23 cellular contexts compared by ENCODE assay signal in the genomic region with DNA sequence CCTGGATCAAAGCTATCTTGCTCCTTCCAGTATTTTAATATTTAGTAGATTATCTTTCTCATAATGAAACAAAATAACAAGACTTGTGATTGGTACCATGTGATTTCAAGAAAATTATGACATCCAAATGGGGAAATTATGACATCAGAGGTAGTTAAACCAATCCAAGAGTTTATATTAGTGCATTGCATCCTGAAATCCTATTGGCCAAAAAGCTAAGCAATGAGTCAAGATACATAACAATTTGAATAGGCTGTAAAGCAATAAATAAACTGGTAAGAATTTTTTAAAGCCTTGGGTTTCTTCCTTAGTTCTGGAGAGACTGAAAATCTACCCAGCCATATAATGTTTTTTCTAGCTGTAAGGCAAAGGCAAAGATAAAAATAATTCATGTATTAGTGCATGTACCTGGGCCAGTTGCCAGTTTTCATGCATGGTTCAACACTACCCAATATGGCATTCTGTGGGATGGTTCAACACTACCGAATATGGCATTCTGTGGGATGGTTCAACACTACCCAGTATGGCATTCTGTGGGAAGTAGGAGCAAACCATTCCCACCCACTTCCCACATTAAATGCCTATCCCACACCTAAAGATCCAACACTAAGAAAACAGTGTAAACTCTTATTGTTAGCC. TPM values are rescaled to one million over a fixed set of nuclear protein-coding genes. Genes with fewer than 3 reads are reported as not detected.
"Had no signal": no experiment of that assay in that cellular context is flagged by ENCODE, and none has a peak within 500 bp of the region (broad histone marks: within the 10 kb centered on the region; RNA-seq: fewer than 3 reads in every experiment).

A gene with protein sequence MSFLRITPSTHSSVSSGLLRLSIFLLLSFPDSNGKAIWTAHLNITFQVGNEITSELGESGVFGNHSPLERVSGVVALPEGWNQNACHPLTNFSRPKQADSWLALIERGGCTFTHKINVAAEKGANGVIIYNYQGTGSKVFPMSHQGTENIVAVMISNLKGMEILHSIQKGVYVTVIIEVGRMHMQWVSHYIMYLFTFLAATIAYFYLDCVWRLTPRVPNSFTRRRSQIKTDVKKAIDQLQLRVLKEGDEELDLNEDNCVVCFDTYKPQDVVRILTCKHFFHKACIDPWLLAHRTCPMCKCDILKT (minus strand): TSS at position 51 of the 639 bp plus-strand sequence. CDS start 172 bp downstream, outside the sequence.

- H3K4me1 ChIP-seq: left lung, right atrium auricular region, tibial nerve, upper lobe of left lung had no signal

- H3K36me3 ChIP-seq: left lung, neutrophil, pancreas, right atrium auricular region, tibial nerve, upper lobe of left lung had no signal

- H3K4me1 Mint-ChIP-seq: mesothelial cell of epicardium, naive B cell, neural crest cell had no signal

- H3K9me3 Mint-ChIP-seq: mesothelial cell of epicardium had no signal

- H3K27ac ChIP-seq: left lung, neutrophil, pancreas, right atrium auricular region, thoracic aorta, tibial nerve, upper lobe of left lung had no signal

- H3K4me3 Mint-ChIP-seq: effector memory CD8-positive, alpha-beta T cell; mesothelial cell of epicardium; naive B cell; natural killer cell treated with Interleukin-12 subunit alpha and Interleukin-12 subunit beta and Interleukin-15 and Interleukin-18, amount 100 ng/mL, for 72 hours; neural crest cell had no signal

- H3K4me3 ChIP-seq: left lung, mucosa of descending colon, pancreas, right atrium auricular region, smooth muscle cell, thoracic aorta, tibial nerve, upper lobe of left lung had no signal

- H3K27ac Mint-ChIP-seq: effector memory CD8-positive, alpha-beta T cell; mesothelial cell of epicardium; naive B cell; natural killer cell treated with Interleukin-12 subunit alpha and Interleukin-12 subunit beta and Interleukin-15 and Interleukin-18, amount 100 ng/mL, for 72 hours had no signal

- H3K27me3 Mint-ChIP-seq: effector memory CD8-positive, alpha-beta T cell; naive B cell; natural killer cell treated with Interleukin-12 subunit alpha and Interleukin-12 subunit beta and Interleukin-15 and Interleukin-18, amount 100 ng/mL, for 72 hours had no signal

- H3K9me3 ChIP-seq: left lung, mucosa of descending colon, neutrophil, pancreas, right atrium auricular region, thoracic aorta, tibial nerve, upper lobe of left lung had no signal

- H3K36me3 Mint-ChIP-seq: mesothelial cell of epicardium; naive B cell; natural killer cell treated with Interleukin-12 subunit alpha and Interleukin-12 subunit beta and Interleukin-15 and Interleukin-18, amount 100 ng/mL, for 72 hours had no signal

- DNase-seq: cortex of kidney; effector memory CD8-positive, alpha-beta T cell; head of caudate nucleus; left cardiac atrium; left lung; mesenchymal stem cell; mucosa of descending colon; naive B cell; pancreas; stimulated activated CD4-positive, alpha-beta T cell treated with anti-CD3 and anti-CD28 coated beads, Interleukin-12 subunit alpha, Interleukin-12 subunit beta, amount 100 ng/mL, for 4 hours; stimulated activated CD4-positive, alpha-beta T cell treated with anti-CD3 and anti-CD28 coated beads, Interleukin-1b, Interleukin-23, amount 100 ng/mL, for 48 hours; stimulated activated CD4-positive, alpha-beta T cell treated with anti-CD3 and anti-CD28 coated beads, Interleukin-4, amount 100 ng/mL, for 1 hour; stimulated activated CD8-positive, alpha-beta memory T cell treated with anti-CD3 and anti-CD28 coated beads, Interleukin-4, amount 100 ng/mL, for 48 hours; stimulated activated naive CD8-positive, alpha-beta T cell treated with anti-CD3 and anti-CD28 coated beads, Interleukin-15, Interleukin-2, amounts not matched to agents 100 U/mL and 50 U/mL, for 24 hours; upper lobe of left lung had no signal

RNA-seq across cellular contexts. Expression of the gene that starts here (rescaled TPM):
- total RNA-seq: mesothelial cell of epicardium; natural killer cell treated with Interleukin-12 subunit alpha and Interleukin-12 subunit beta and Interleukin-15 and Interleukin-18, amount 100 ng/mL, for 72 hours; neural crest cell; smooth muscle cell had no signal
